In genomic region chr21:28770867-28771661, GRCh38 we compare ENCODE assay signal across 13 cellular contexts.
DNase-seq lines count a peak whose midpoint lies in the region; ATAC-seq and TF ChIP-seq lines count a peak whose summit lies in the region.
"Had no signal": no experiment of that assay in that cellular context is flagged by ENCODE, and none has a peak within 500 bp of the region (broad histone marks: within the 10 kb centered on the region; RNA-seq: fewer than 3 reads in every experiment).

No MANE protein-coding gene starts in this region.

- H3K36me3 ChIP-seq in gastroesophageal sphincter: no peaks in the 10 kb centered on the region

- CTCF ChIA-PET in AG04450 (lab: Charles Lee): no interaction called here

- TF ChIP-seq CTCF in AG04450 (IDR thresholded peaks at IDR 0.05; ENCODE audit: low read depth, low read length): no peak
- TF ChIP-seq CTCF in VCaP (conservative IDR thresholded peaks at IDR 0.05): no peak
- TF ChIP-seq CTCF in gastroesophageal sphincter (IDR thresholded peaks at IDR 0.05): peak in 2 of 4 experiments; percentile 10 to 33
- TF ChIP-seq CTCF in omental fat pad (IDR thresholded peaks at IDR 0.05): no peak

- ATAC-seq in gastroesophageal sphincter: peak; percentile 39
- ATAC-seq in omental fat pad (ENCODE audit: low FRiP score): peak; percentile 84

- H3K4me3 ChIP-seq in AG04450 (ENCODE audit: low read depth, low read length) (no peak overlapping the region; the same call in 1 of the 2 replicates), gastroesophageal sphincter (peak overlapping the region; percentile 36 to 37)

- H3K27ac ChIP-seq in AG04450 (ENCODE audit: low read depth, low read length): peak overlapping the region; percentile 94
- H3K27ac ChIP-seq in VCaP: peak overlapping the region; percentile 90
- peak overlapping the region; percentile 75 to 98 (median 86) for H3K27ac ChIP-seq in gastroesophageal sphincter

- H3K27me3 ChIP-seq in AG04450 (ENCODE audit: control insufficient read depth, insufficient read depth, low read length) (no peaks in the 10 kb centered on the region), gastroesophageal sphincter (no peaks in the 10 kb centered on the region)

- 33 to 53% methylated on average over 1 to 5 of the region's 5 CpGs for WGBS in gastroesophageal sphincter (ENCODE audit: low coverage in 1 of 2), 2 donors

- TF ChIP-seq EP300 in gastroesophageal sphincter (IDR thresholded peaks at IDR 0.05): no peak

- POLR2A ChIA-PET in AG04450 (lab: Yijun Ruan, JAX): interaction anchor here (0.8 kb wide), 1 partner anchor 13 kb away, joined by 5 read pairs; no protein-coding TSS in a partner anchor

- DNase-seq in AG04450 (ENCODE audit: low read depth, low spot score): no peak
- DNase-seq in omental fat pad (ENCODE audit: low spot score): no peak
- DNase-seq in anterior cingulate cortex (lab: John Stamatoyannopoulos, UW): no peak
- DNase-seq in NCI-H510A (lab: John Stamatoyannopoulos, UW): no peak
- DNase-seq in activated CD8-positive, alpha-beta memory T cell treated with anti-CD3 and anti-CD28 coated beads, Interleukin-2, amount 50 U/mL, for 48 hours: no peak
- DNase-seq in ureter (ENCODE audit: low spot score): no peak
- DNase-seq: activated CD4-positive, alpha-beta memory T cell treated with anti-CD3 and anti-CD28 coated beads for 36 hours; activated naive CD4-positive, alpha-beta T cell treated with anti-CD3 and anti-CD28 coated beads, Interleukin-2, amount 10 ng/mL, durations not matched to agents 7 days and 5 days; hippocampal formation; KBM-7; NCI-H1930 had no signal

- TF ChIP-seq POLR2A in gastroesophageal sphincter (IDR thresholded peaks at IDR 0.05): no peak

- H3K4me1 ChIP-seq in gastroesophageal sphincter: peaks cover 3 to 71% (median 13%) of the 10 kb centered on the region in 3 donors

- H3K9me3 ChIP-seq in AG04450 (ENCODE audit: control insufficient read depth, insufficient read depth, low read length): no peaks in the 10 kb centered on the region
- H3K9me3 ChIP-seq in gastroesophageal sphincter: no peaks in the 10 kb centered on the region
